10 cellular contexts compared by ENCODE assay signal in genomic region chr1:54327386-54328116, GRCh38.
A peak's percentile ranks its signal among the peaks of the same experiment; 100 is the strongest.
DNase-seq lines count a peak whose midpoint lies in the region; ATAC-seq, FAIRE-seq and TF ChIP-seq lines count a peak whose summit lies in the region.
"Had no signal": no experiment of that assay in that cellular context is flagged by ENCODE, and none has a peak within 500 bp of the region (broad histone marks: within the 10 kb centered on the region; RNA-seq: fewer than 3 reads in every experiment).

No MANE protein-coding gene starts in this region.

- no peaks in the 10 kb centered on the region for H3K36me3 Mint-ChIP-seq in activated T-cell treated with anti-CD3 and anti-CD28 coated beads, Interleukin-2, amount 50 U/mL, for 24 hours (ENCODE audit: low read depth)
- H3K36me3 Mint-ChIP-seq in WTC11 = no peaks in the 10 kb centered on the region

- no peaks in the 10 kb centered on the region for H3K36me3 ChIP-seq in keratinocyte (ENCODE audit: control insufficient read depth in 2 of 2, extremely low read depth in 1 of 2, insufficient read depth in 2 of 2, low read length in 2 of 2)
- H3K36me3 ChIP-seq in testis (ENCODE audit: low read depth, missing control alignments) = no peaks in the 10 kb centered on the region
- H3K36me3 ChIP-seq: heart left ventricle had no signal

- no peak for TF ChIP-seq POLR2A in testis (IDR thresholded peaks at IDR 0.05)

- H3K4me3 ChIP-seq in keratinocyte (ENCODE audit: control insufficient read depth in 2 of 3, extremely low read depth in 1 of 3, insufficient read depth in 2 of 3, low read depth in 1 of 3, low read length in 3 of 3) (no peak overlapping the region), testis (no peak overlapping the region)
- H3K4me3 ChIP-seq: heart left ventricle had no signal

- peak overlapping the region; percentile 25 for H3K4me2 ChIP-seq in keratinocyte (ENCODE audit: control insufficient read depth, extremely low read depth, insufficient read depth, low read depth, low read length)

- no peak for DNase-seq in activated T-cell treated with anti-CD3 and anti-CD28 coated beads, Interleukin-2, amount 50 U/mL, for 24 hours
- no peak for DNase-seq in activated T-cell treated with anti-CD3 and anti-CD28 coated beads, Interleukin-2, amount 50 U/mL, for 48 hours
- DNase-seq in WTC11 (ENCODE audit: low spot score) = no peak
- no peak for DNase-seq in keratinocyte (ENCODE audit: low read depth, low spot score)
- DNase-seq in testis = no peak
- no peak for DNase-seq in iPS-NIHi7 (ENCODE audit: extremely low spot score)
- no peak for DNase-seq in D341Med (ENCODE audit: low spot score)

- H3K27me3 ChIP-seq in keratinocyte (ENCODE audit: control insufficient read depth, extremely low read depth, insufficient read depth, low read length) (no peaks in the 10 kb centered on the region), testis (no peaks in the 10 kb centered on the region)
- H3K27me3 ChIP-seq: heart left ventricle had no signal

- WGBS in testis, 2 donors = 54 to 67% methylated on average over 15 of the region's 15 CpGs

- peaks cover 77% of the 10 kb centered on the region for H3K4me1 Mint-ChIP-seq in activated T-cell treated with anti-CD3 and anti-CD28 coated beads, Interleukin-2, amount 50 U/mL, for 24 hours (ENCODE audit: low read depth)
- peaks cover 100% of the 10 kb centered on the region for H3K4me1 Mint-ChIP-seq in WTC11

- H3K9me1 ChIP-seq in keratinocyte (ENCODE audit: control insufficient read depth, extremely low read depth, insufficient read depth, low read length) = peaks cover 3% of the 10 kb centered on the region

- no peaks in the 10 kb centered on the region for H3K27me3 Mint-ChIP-seq in activated T-cell treated with anti-CD3 and anti-CD28 coated beads, Interleukin-2, amount 50 U/mL, for 24 hours
- H3K27me3 Mint-ChIP-seq in WTC11 (ENCODE audit: low read depth) = no peaks in the 10 kb centered on the region

- POLR2A ChIA-PET in WTC11 (lab: Charles Lee) = no interaction called here

- no peak overlapping the region for H3K9ac ChIP-seq in keratinocyte (ENCODE audit: control insufficient read depth, extremely low read depth, insufficient read depth, low read length)

- ATAC-seq in WTC11 (peak; percentile 8; the same call in 1 of the 2 replicates), GM21737 (IDR thresholded peaks at IDR 0.05; ENCODE audit: unreplicated experiment) (no peak)
- ATAC-seq: heart left ventricle, Panc1 had no signal

- H4K20me1 ChIP-seq in keratinocyte (ENCODE audit: control insufficient read depth, extremely low read depth, insufficient read depth, low read length) = no peaks in the 10 kb centered on the region

- peaks cover 16% of the 10 kb centered on the region for H3K79me2 ChIP-seq in keratinocyte (ENCODE audit: control insufficient read depth, insufficient read depth, low read length)

- dilution Hi-C loops in keratinocyte (cut with MboI; ENCODE audit: extremely low pct_ligation_motif_present, low sequenced_read_pairs) = no loop called here

- H3K27ac Mint-ChIP-seq in activated T-cell treated with anti-CD3 and anti-CD28 coated beads, Interleukin-2, amount 50 U/mL, for 24 hours = peak overlapping the region; percentile 26
- peak overlapping the region; percentile 85 for H3K27ac Mint-ChIP-seq in WTC11

- H3K9me3 ChIP-seq in keratinocyte (ENCODE audit: control insufficient read depth, low read depth, low read length) (no peaks in the 10 kb centered on the region), testis (no peaks in the 10 kb centered on the region)
- H3K9me3 ChIP-seq: heart left ventricle had no signal

- intact Hi-C loops in testis (cut with DNase I; ENCODE audit: low total_unique reads) = no loop called here

- peaks cover 56% of the 10 kb centered on the region for H3K4me1 ChIP-seq in keratinocyte (ENCODE audit: control insufficient read depth, extremely low read depth, insufficient read depth, low read length)
- peaks cover 96% of the 10 kb centered on the region for H3K4me1 ChIP-seq in testis

- CTCF ChIA-PET in WTC11 (lab: Charles Lee) = interaction anchor here (1.3 to 1.9 kb wide), 2 partner anchors 14 to 206 kb away, joined by 3 to 4 read pairs; no protein-coding TSS in a partner anchor

- no peak for FAIRE-seq in keratinocyte (lab: Jason Lieb, UNC)

- H3K4me3 Mint-ChIP-seq in activated T-cell treated with anti-CD3 and anti-CD28 coated beads, Interleukin-2, amount 50 U/mL, for 24 hours = no peak overlapping the region
- H3K4me3 Mint-ChIP-seq in WTC11 = peak overlapping the region; percentile 43

- H3K9me3 Mint-ChIP-seq in activated T-cell treated with anti-CD3 and anti-CD28 coated beads, Interleukin-2, amount 50 U/mL, for 24 hours = no peaks in the 10 kb centered on the region
- no peaks in the 10 kb centered on the region for H3K9me3 Mint-ChIP-seq in WTC11

- H3K27ac ChIP-seq in keratinocyte (ENCODE audit: control insufficient read depth, insufficient read depth, low read length) (no peak overlapping the region), testis (peak overlapping the region; percentile 61 to 80)

- TF ChIP-seq CTCF in WTC11 (IDR thresholded peaks at IDR 0.05) (no peak), keratinocyte (optimal IDR thresholded peaks at IDR 0.05 in 1 of 3, IDR thresholded peaks at IDR 0.05 in 1 of 3, conservative IDR thresholded peaks at IDR 0.05 in 1 of 3; ENCODE audit: extremely low read depth in 1 of 3, insufficient read depth in 2 of 3, low read length in 3 of 3) (no peak), testis (IDR thresholded peaks at IDR 0.05) (no peak)

- no peak overlapping the region for H2AFZ ChIP-seq in keratinocyte (ENCODE audit: control insufficient read depth, low read length)

TF ChIP-seq in WTC11, 78 proteins besides CTCF, POLR2A, EP300 and RAD21 (continues in another document):
- TF ChIP-seq ZNF317 (CRISPR knock-in tag; IDR thresholded peaks at IDR 0.05; ENCODE audit: borderline replicate concordance, low read depth) (no peak), ESRRA (CRISPR knock-in tag; IDR thresholded peaks at IDR 0.05; ENCODE audit: borderline replicate concordance) (no peak), OVOL2 (CRISPR knock-in tag; IDR thresholded peaks at IDR 0.05; ENCODE audit: borderline replicate concordance) (no peak), SMAD3 (CRISPR knock-in tag; IDR thresholded peaks at IDR 0.05; ENCODE audit: borderline replicate concordance) (no peak), ZNF219 (CRISPR knock-in tag; IDR thresholded peaks at IDR 0.05; ENCODE audit: borderline replicate concordance) (no peak), SMAD4 (CRISPR knock-in tag; IDR thresholded peaks at IDR 0.05) (no peak), MAX (CRISPR knock-in tag; IDR thresholded peaks at IDR 0.05) (0 out of 2 replicates have a peak, but pooled peaks have one; percentile 51), ETV6 (CRISPR knock-in tag; IDR thresholded peaks at IDR 0.05) (0 out of 2 replicates have a peak, but pooled peaks have one; percentile 28), NFE2L1 (CRISPR knock-in tag; IDR thresholded peaks at IDR 0.05) (no peak), USF1 (CRISPR knock-in tag; IDR thresholded peaks at IDR 0.05) (no peak), ZNF423 (CRISPR knock-in tag; IDR thresholded peaks at IDR 0.05) (no peak), ZNF121 (CRISPR knock-in tag; IDR thresholded peaks at IDR 0.05) (0 out of 2 replicates have a peak, but pooled peaks have one; percentile 1), SOX15 (CRISPR knock-in tag; IDR thresholded peaks at IDR 0.05) (no peak), PREB (CRISPR knock-in tag; IDR thresholded peaks at IDR 0.05; ENCODE audit: borderline replicate concordance) (no peak), GRHL2 (CRISPR knock-in tag; IDR thresholded peaks at IDR 0.05; ENCODE audit: insufficient replicate concordance, severe bottlenecking) (no peak), ZNF263 (CRISPR knock-in tag; IDR thresholded peaks at IDR 0.05; ENCODE audit: low read depth) (no peak), NR2C2 (CRISPR knock-in tag; IDR thresholded peaks at IDR 0.05) (no peak), AR (CRISPR knock-in tag; IDR thresholded peaks at IDR 0.05) (no peak)
